18 cellular contexts compared by ENCODE assay signal in the genomic region with DNA sequence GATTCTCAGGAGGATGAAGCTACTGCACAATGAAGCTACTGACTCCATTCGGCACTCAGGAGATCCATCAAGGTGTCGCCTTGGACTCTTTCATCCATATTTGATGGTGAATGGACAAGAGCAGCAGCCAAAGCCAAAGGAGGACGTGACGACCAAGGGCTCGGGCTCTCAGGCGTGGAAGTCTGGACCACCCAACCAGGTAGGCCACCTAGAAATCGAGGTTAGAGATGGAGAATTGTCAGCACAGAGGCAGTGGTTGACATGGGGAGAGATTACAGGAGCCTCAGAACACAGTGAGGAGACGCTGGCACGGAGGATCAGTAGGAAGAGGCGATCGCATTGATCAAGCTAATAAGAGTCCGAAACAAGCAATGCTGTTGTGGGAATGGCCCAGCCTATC.
"Had no signal": no experiment of that assay in that cellular context is flagged by ENCODE, and none has a peak within 500 bp of the region (broad histone marks: within the 10 kb centered on the region; RNA-seq: fewer than 3 reads in every experiment).

No MANE protein-coding gene starts in this region.

- H3K9me3 Mint-ChIP-seq: activated naive CD4-positive, alpha-beta T cell treated with anti-CD3 and anti-CD28 coated beads for 36 hours; activated T-helper 17 cell treated with anti-CD3 and anti-CD28 coated beads, Interleukin-2, amount 50 U/mL, for 72 hours; T-helper 1 cell treated with Interleukin-12 subunit alpha and Interleukin-12 subunit beta and Interleukin-4 antibody, amounts not matched to agents 30 μg/mL and 1 μg/mL, for 36 hours had no signal

- H3K27ac ChIP-seq: brain microvascular endothelial cell, cardiac muscle cell had no signal

- DNase-seq: activated CD4-positive, alpha-beta T cell treated with anti-CD3 and anti-CD28 coated beads for 4 hours; activated gamma-delta T cell; activated naive CD4-positive, alpha-beta T cell treated with anti-CD3 and anti-CD28 coated beads for 36 hours; activated T-cell treated with anti-CD3 and anti-CD28 coated beads for 4 hours; brain microvascular endothelial cell; NCI-H1105 treated with DMSO at 0.1 percent for 48 hours; NCI-H1436 treated with DMSO at 0.1 percent for 48 hours; NCI-H187; NCI-H2081; NCI-H510A treated with DMSO at 0.1 percent for 48 hours; NCI-H69; NK-92 treated with Interleukin-12 subunit alpha and Interleukin-12 subunit beta, amount 100 ng/mL, for 24 hours; PC-3; SHP77 treated with DMSO at 0.1 percent for 48 hours had no signal

- H3K27ac Mint-ChIP-seq: activated naive CD4-positive, alpha-beta T cell treated with anti-CD3 and anti-CD28 coated beads for 36 hours; activated naive CD8-positive, alpha-beta T cell; activated T-helper 17 cell treated with anti-CD3 and anti-CD28 coated beads, Interleukin-2, amount 50 U/mL, for 72 hours; T-helper 1 cell treated with Interleukin-12 subunit alpha and Interleukin-12 subunit beta and Interleukin-4 antibody, amounts not matched to agents 30 μg/mL and 1 μg/mL, for 36 hours had no signal

- H3K27me3 Mint-ChIP-seq: activated T-helper 17 cell treated with anti-CD3 and anti-CD28 coated beads, Interleukin-2, amount 50 U/mL, for 72 hours had no signal

- H3K4me3 ChIP-seq: cardiac muscle cell had no signal

- H3K4me3 Mint-ChIP-seq: activated naive CD4-positive, alpha-beta T cell treated with anti-CD3 and anti-CD28 coated beads for 36 hours; activated naive CD8-positive, alpha-beta T cell; activated T-helper 17 cell treated with anti-CD3 and anti-CD28 coated beads, Interleukin-2, amount 50 U/mL, for 72 hours; T-helper 1 cell treated with Interleukin-12 subunit alpha and Interleukin-12 subunit beta and Interleukin-4 antibody, amounts not matched to agents 30 μg/mL and 1 μg/mL, for 36 hours had no signal

- H3K27me3 ChIP-seq: brain microvascular endothelial cell, cardiac muscle cell had no signal

- H3K36me3 ChIP-seq: brain microvascular endothelial cell, cardiac muscle cell had no signal
